1 cellular context compared by ENCODE assay signal in genomic region chr10:847868-848267, GRCh38.
TF ChIP-seq lines count a peak whose summit lies in the region.

No MANE protein-coding gene starts in this region.

TF ChIP-seq in WTC11, 78 proteins besides CTCF, POLR2A, EP300 and RAD21 (continued from another document):
- TF ChIP-seq, protein P1, sequence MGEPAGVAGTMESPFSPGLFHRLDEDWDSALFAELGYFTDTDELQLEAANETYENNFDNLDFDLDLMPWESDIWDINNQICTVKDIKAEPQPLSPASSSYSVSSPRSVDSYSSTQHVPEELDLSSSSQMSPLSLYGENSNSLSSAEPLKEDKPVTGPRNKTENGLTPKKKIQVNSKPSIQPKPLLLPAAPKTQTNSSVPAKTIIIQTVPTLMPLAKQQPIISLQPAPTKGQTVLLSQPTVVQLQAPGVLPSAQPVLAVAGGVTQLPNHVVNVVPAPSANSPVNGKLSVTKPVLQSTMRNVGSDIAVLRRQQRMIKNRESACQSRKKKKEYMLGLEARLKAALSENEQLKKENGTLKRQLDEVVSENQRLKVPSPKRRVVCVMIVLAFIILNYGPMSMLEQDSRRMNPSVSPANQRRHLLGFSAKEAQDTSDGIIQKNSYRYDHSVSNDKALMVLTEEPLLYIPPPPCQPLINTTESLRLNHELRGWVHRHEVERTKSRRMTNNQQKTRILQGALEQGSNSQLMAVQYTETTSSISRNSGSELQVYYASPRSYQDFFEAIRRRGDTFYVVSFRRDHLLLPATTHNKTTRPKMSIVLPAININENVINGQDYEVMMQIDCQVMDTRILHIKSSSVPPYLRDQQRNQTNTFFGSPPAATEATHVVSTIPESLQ (CRISPR knock-in tag; IDR thresholded peaks at IDR 0.05): no peak
- TF ChIP-seq, protein P2, sequence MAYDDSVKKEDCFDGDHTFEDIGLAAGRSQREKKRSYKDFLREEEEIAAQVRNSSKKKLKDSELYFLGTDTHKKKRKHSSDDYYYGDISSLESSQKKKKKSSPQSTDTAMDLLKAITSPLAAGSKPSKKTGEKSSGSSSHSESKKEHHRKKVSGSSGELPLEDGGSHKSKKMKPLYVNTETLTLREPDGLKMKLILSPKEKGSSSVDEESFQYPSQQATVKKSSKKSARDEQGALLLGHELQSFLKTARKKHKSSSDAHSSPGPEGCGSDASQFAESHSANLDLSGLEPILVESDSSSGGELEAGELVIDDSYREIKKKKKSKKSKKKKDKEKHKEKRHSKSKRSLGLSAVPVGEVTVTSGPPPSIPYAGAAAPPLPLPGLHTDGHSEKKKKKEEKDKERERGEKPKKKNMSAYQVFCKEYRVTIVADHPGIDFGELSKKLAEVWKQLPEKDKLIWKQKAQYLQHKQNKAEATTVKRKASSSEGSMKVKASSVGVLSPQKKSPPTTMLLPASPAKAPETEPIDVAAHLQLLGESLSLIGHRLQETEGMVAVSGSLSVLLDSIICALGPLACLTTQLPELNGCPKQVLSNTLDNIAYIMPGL (CRISPR knock-in tag; IDR thresholded peaks at IDR 0.05): no peak
- no peak for TF ChIP-seq GABPB1 (CRISPR knock-in tag; IDR thresholded peaks at IDR 0.05)
